1 cellular context compared by ENCODE assay signal in genomic region chr22:46560696-46561295, GRCh38.
TF ChIP-seq lines count a peak whose summit lies in the region.

No MANE protein-coding gene starts in this region.

TF ChIP-seq in HepG2, 621 proteins besides CTCF, POLR2A, EP300 and RAD21:
- TF ChIP-seq ZNF652 (CRISPR knock-in tag; IDR thresholded peaks at IDR 0.05; ENCODE audit: borderline replicate concordance, low read depth) (no peak), EZH2 (conservative IDR thresholded peaks at IDR 0.05; ENCODE audit: low read depth, low read length) (no peak), SP5 (CRISPR knock-in tag; IDR thresholded peaks at IDR 0.05; ENCODE audit: borderline replicate concordance, low read depth) (no peak), ATF7-NPFF (CRISPR knock-in tag; IDR thresholded peaks at IDR 0.05; ENCODE audit: low read depth) (no peak), ZIK1 (CRISPR knock-in tag; IDR thresholded peaks at IDR 0.05; ENCODE audit: borderline replicate concordance, low read depth) (no peak), E2F2 (CRISPR knock-in tag; IDR thresholded peaks at IDR 0.05; ENCODE audit: borderline replicate concordance) (no peak), MIER3 (CRISPR knock-in tag; IDR thresholded peaks at IDR 0.05; ENCODE audit: borderline replicate concordance) (no peak), ZNF768 (CRISPR knock-in tag; IDR thresholded peaks at IDR 0.05) (no peak), RXRA (CRISPR knock-in tag; IDR thresholded peaks at IDR 0.05) (no peak), ZNF329 (CRISPR knock-in tag; IDR thresholded peaks at IDR 0.05; ENCODE audit: low read depth) (no peak), RORA (CRISPR knock-in tag; IDR thresholded peaks at IDR 0.05) (no peak), GMEB1 (CRISPR knock-in tag; IDR thresholded peaks at IDR 0.05; ENCODE audit: borderline replicate concordance) (no peak), ZSCAN21 (CRISPR knock-in tag; IDR thresholded peaks at IDR 0.05; ENCODE audit: borderline replicate concordance) (no peak), DZIP1 (CRISPR knock-in tag; IDR thresholded peaks at IDR 0.05) (no peak)
